19 cellular contexts compared by ENCODE assay signal in the genomic region with DNA sequence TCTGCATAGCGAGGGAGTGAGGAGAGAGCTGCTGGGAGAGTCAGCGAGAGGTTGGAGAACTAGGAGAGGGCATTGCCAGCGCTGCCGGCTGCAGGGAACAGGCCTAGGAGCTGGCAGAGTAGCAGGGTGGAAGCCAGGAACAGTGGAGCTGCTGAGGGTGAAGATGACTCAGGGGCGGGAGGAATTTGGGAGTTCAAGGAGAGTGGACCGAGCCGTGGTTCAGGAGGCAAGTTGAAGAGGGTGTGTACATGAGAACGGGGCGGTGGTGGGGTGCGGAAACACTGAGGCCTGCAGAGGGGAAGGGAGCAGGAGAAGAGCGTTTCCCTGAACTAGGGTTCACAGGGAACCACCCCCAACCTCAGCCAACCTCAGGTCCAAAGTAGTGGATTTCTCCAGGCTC. TPM values are rescaled to one million over a fixed set of nuclear protein-coding genes. Genes with fewer than 3 reads are reported as not detected.
DNase-seq lines count a peak whose midpoint lies in the region; TF ChIP-seq lines count a peak whose summit lies in the region.
"Had no signal": no experiment of that assay in that cellular context is flagged by ENCODE, and none has a peak within 500 bp of the region (broad histone marks: within the 10 kb centered on the region; RNA-seq: fewer than 3 reads in every experiment).

No MANE protein-coding gene starts in this region.

- peaks cover 3% of the 10 kb centered on the region for H3K36me3 Mint-ChIP-seq in activated naive CD4-positive, alpha-beta T cell treated with anti-CD3 and anti-CD28 coated beads, Interleukin-2, amount 50 U/mL, for 24 hours
- H3K36me3 Mint-ChIP-seq in glutamatergic neuron (ENCODE audit: unreplicated experiment) = no peaks in the 10 kb centered on the region

- H3K27me3 Mint-ChIP-seq in activated naive CD4-positive, alpha-beta T cell treated with anti-CD3 and anti-CD28 coated beads, Interleukin-2, amount 50 U/mL, for 24 hours = peaks cover 32% of the 10 kb centered on the region
- H3K27me3 Mint-ChIP-seq in glutamatergic neuron (ENCODE audit: unreplicated experiment) = peaks cover 20% of the 10 kb centered on the region

- TF ChIP-seq CTCF in glutamatergic neuron (IDR thresholded peaks at IDR 0.05; ENCODE audit: partially characterized antibody, unreplicated experiment) = no peak

- H3K4me3 Mint-ChIP-seq in activated naive CD4-positive, alpha-beta T cell treated with anti-CD3 and anti-CD28 coated beads, Interleukin-2, amount 50 U/mL, for 24 hours = no peak overlapping the region
- no peak overlapping the region for H3K4me3 Mint-ChIP-seq in glutamatergic neuron (ENCODE audit: unreplicated experiment)
- H3K4me3 Mint-ChIP-seq: B cell, HFFc6 had no signal

- H3K9me3 Mint-ChIP-seq in activated naive CD4-positive, alpha-beta T cell treated with anti-CD3 and anti-CD28 coated beads, Interleukin-2, amount 50 U/mL, for 24 hours = no peaks in the 10 kb centered on the region
- peaks cover 5% of the 10 kb centered on the region for H3K9me3 Mint-ChIP-seq in glutamatergic neuron (ENCODE audit: unreplicated experiment)
- H3K9me3 Mint-ChIP-seq: HFFc6 had no signal

- peaks cover 5% of the 10 kb centered on the region for H3K4me1 Mint-ChIP-seq in activated naive CD4-positive, alpha-beta T cell treated with anti-CD3 and anti-CD28 coated beads, Interleukin-2, amount 50 U/mL, for 24 hours
- H3K4me1 Mint-ChIP-seq in glutamatergic neuron (ENCODE audit: low read depth, unreplicated experiment) = no peaks in the 10 kb centered on the region

- peak overlapping the region; percentile 48 for H3K27ac Mint-ChIP-seq in activated naive CD4-positive, alpha-beta T cell treated with anti-CD3 and anti-CD28 coated beads, Interleukin-2, amount 50 U/mL, for 24 hours
- H3K27ac Mint-ChIP-seq in glutamatergic neuron (ENCODE audit: unreplicated experiment) = no peak overlapping the region
- H3K27ac Mint-ChIP-seq: B cell, CD14-positive monocyte, HFFc6 had no signal

- no peak for DNase-seq in activated naive CD4-positive, alpha-beta T cell (lab: John Stamatoyannopoulos, UW)
- DNase-seq in ecto neural progenitor cell (ENCODE audit: low spot score) (peak; percentile 36), mesenteric fat pad (ENCODE audit: low spot score) (peak; percentile 76), NCI-H82 (lab: John Stamatoyannopoulos, UW) (no peak), glutamatergic neuron (no peak), NCI-H2107 (lab: John Stamatoyannopoulos, UW) (no peak)
- DNase-seq in stimulated activated CD4-positive, alpha-beta T cell treated with anti-CD3 and anti-CD28 coated beads, Interleukin-12 subunit alpha, Interleukin-12 subunit beta, amount 100 ng/mL, for 4 hours = no peak
- DNase-seq: EL, GF-D8, HFFc6, MM.1S, NCI-H1048, NCI-H1436, NCI-H187 treated with DMSO at 0.1 percent for 48 hours, NCI-H2227 treated with DMSO at 0.1 percent for 48 hours, NCI-H510A had no signal

RNA-seq across cellular contexts. Expression of a gene that starts 31.5 kb away (rescaled TPM):
- total RNA-seq in mesenteric fat pad = 29.2 TPM
- total RNA-seq in glutamatergic neuron (ENCODE audit: unreplicated experiment) = 49.6 TPM

RNA-seq across cellular contexts. Expression of a gene that starts 37.6 kb away (rescaled TPM):
- total RNA-seq in mesenteric fat pad = 123 TPM
- total RNA-seq in glutamatergic neuron (ENCODE audit: unreplicated experiment) = 284 TPM

RNA-seq across cellular contexts. Expression of a gene that starts 47.6 kb away (rescaled TPM):
- total RNA-seq in mesenteric fat pad (9.8 TPM), glutamatergic neuron (ENCODE audit: unreplicated experiment) (22.3 TPM)

Comparison
In these comparisons a context has a peak if more than half of its experiments do, and no peak if none do; other contexts are left out.
1. DNase-seq: peak in ecto neural progenitor cell (single experiment) and mesenteric fat pad (single experiment); none in activated naive CD4-positive, alpha-beta T cell (0 of 4), NCI-H82 (single experiment), glutamatergic neuron (single experiment), stimulated activated CD4-positive, alpha-beta T cell treated with anti-CD3 and anti-CD28 coated beads, Interleukin-12 subunit alpha, Interleukin-12 subunit beta, amount 100 ng/mL, for 4 hours (single experiment) and NCI-H2107 (single experiment).